11 cellular contexts compared by ENCODE assay signal in the genomic region with DNA sequence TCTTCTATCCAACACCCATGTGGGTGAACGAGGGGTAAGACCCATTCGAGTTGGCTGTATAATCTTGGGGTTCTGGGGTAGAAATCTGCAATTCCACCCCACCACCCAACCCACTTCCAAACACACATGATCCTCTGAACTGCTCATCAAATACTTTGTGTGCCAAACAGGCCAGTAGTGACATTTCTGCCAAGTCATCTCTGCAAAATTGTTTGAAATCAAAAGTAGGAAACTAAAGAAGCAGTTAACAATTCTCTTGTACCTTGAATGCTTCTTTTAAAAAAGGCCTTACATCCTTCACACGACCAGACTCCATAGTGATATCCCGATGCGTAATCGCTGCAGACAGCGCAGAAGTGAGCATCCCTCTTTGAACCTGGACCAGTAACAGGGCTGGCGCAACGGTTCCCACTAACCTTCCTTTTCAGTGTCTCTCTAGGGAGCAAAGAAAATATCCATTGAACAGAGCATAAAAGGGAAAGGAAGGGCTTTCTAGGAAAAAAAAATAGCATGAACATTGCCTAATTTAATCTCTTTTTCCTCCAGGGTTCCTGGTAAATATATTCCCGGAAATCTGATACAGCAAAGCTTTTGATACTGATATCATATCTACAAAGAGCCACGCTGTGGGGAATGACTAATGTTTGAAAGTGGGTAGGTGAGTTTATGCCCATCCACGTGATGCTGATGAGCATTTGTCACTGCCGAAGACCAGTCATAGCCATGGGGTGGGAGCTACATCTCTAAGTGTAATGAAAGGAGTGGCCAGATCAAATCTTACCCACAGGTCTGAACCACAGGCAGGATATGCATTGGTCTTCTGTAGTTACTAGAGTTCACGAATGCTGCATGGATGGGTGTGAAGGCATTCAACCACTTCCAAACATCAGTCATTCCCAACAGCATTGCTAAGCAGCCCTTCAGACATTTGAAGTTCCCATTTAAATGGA. TPM values are rescaled to one million over a fixed set of nuclear protein-coding genes. Genes with fewer than 3 reads are reported as not detected.
DNase-seq lines count a peak whose midpoint lies in the region; ATAC-seq lines count a peak whose summit lies in the region.
"Had no signal": no experiment of that assay in that cellular context is flagged by ENCODE, and none has a peak within 500 bp of the region (broad histone marks: within the 10 kb centered on the region; RNA-seq: fewer than 3 reads in every experiment).

No MANE protein-coding gene starts in this region.

- DNase-seq in activated T-cell treated with anti-CD3 and anti-CD28 coated beads, Interleukin-2, amount 50 U/mL, for 24 hours, result no peak
- DNase-seq in activated T-cell treated with anti-CD3 and anti-CD28 coated beads, Interleukin-2, amount 50 U/mL, for 1 hour, result no peak
- DNase-seq in activated CD8-positive, alpha-beta T cell treated with anti-CD3 and anti-CD28 coated beads, Interleukin-2, amount 10 ng/mL, durations not matched to agents 7 days and 5 days, result no peak
- DNase-seq in glomerular endothelial cell (ENCODE audit: extremely low read depth, low read depth, low spot score) (peak; percentile 82), Kasumi-1 (lab: John Stamatoyannopoulos, UW) (no peak), dedifferentiated amniotic fluid mesenchymal stem cell (ENCODE audit: extremely low spot score) (no peak)
- DNase-seq: activated CD8-positive, alpha-beta memory T cell treated with anti-CD3 and anti-CD28 coated beads for 24 hours; kidney; nephron progenitor cell had no signal

- POLR2A ChIA-PET in activated CD8-positive, alpha-beta T cell treated with anti-CD3 and anti-CD28 coated beads, Interleukin-2, amount 10 ng/mL, durations not matched to agents 7 days and 5 days (lab: Charles Lee), result no interaction called here

- no peaks in the 10 kb centered on the region for H3K36me3 Mint-ChIP-seq in activated T-cell treated with anti-CD3 and anti-CD28 coated beads, Interleukin-2, amount 50 U/mL, for 24 hours (ENCODE audit: low read depth)
- no peaks in the 10 kb centered on the region for H3K36me3 Mint-ChIP-seq in activated CD8-positive, alpha-beta T cell treated with anti-CD3 and anti-CD28 coated beads, Interleukin-2, amount 10 ng/mL, durations not matched to agents 7 days and 5 days (ENCODE audit: low read depth)
- peaks cover 5% of the 10 kb centered on the region for H3K36me3 Mint-ChIP-seq in stimulated activated naive CD8-positive, alpha-beta T cell treated with anti-CD3 and anti-CD28 coated beads, Interleukin-15, Interleukin-2, amounts not matched to agents 100 ng/mL and 50 ng/mL, for 24 hours (ENCODE audit: low read depth)

- peaks cover 26% of the 10 kb centered on the region for H3K4me1 Mint-ChIP-seq in activated T-cell treated with anti-CD3 and anti-CD28 coated beads, Interleukin-2, amount 50 U/mL, for 24 hours (ENCODE audit: low read depth)
- peaks cover 12% of the 10 kb centered on the region for H3K4me1 Mint-ChIP-seq in activated CD8-positive, alpha-beta T cell treated with anti-CD3 and anti-CD28 coated beads, Interleukin-2, amount 10 ng/mL, durations not matched to agents 7 days and 5 days (ENCODE audit: low read depth)
- peaks cover 34% of the 10 kb centered on the region for H3K4me1 Mint-ChIP-seq in stimulated activated naive CD8-positive, alpha-beta T cell treated with anti-CD3 and anti-CD28 coated beads, Interleukin-15, Interleukin-2, amounts not matched to agents 100 ng/mL and 50 ng/mL, for 24 hours (ENCODE audit: low read depth)
- H3K4me1 Mint-ChIP-seq: nephron progenitor cell had no signal

- H3K27ac Mint-ChIP-seq in activated T-cell treated with anti-CD3 and anti-CD28 coated beads, Interleukin-2, amount 50 U/mL, for 24 hours, result peak overlapping the region; percentile 58
- H3K27ac Mint-ChIP-seq in activated CD8-positive, alpha-beta T cell treated with anti-CD3 and anti-CD28 coated beads, Interleukin-2, amount 10 ng/mL, durations not matched to agents 7 days and 5 days, result peak overlapping the region; percentile 28
- H3K27ac Mint-ChIP-seq in stimulated activated naive CD8-positive, alpha-beta T cell treated with anti-CD3 and anti-CD28 coated beads, Interleukin-15, Interleukin-2, amounts not matched to agents 100 ng/mL and 50 ng/mL, for 24 hours, result peak overlapping the region; percentile 63
- H3K27ac Mint-ChIP-seq: nephron progenitor cell had no signal

- peak; percentile 55 for ATAC-seq in activated CD8-positive, alpha-beta T cell treated with anti-CD3 and anti-CD28 coated beads, Interleukin-2, amount 10 ng/mL, durations not matched to agents 7 days and 5 days
- no peak for ATAC-seq in HG02884 (IDR thresholded peaks at IDR 0.05; ENCODE audit: unreplicated experiment)

- H3K27me3 Mint-ChIP-seq in activated T-cell treated with anti-CD3 and anti-CD28 coated beads, Interleukin-2, amount 50 U/mL, for 24 hours, result no peaks in the 10 kb centered on the region
- H3K27me3 Mint-ChIP-seq in activated CD8-positive, alpha-beta T cell treated with anti-CD3 and anti-CD28 coated beads, Interleukin-2, amount 10 ng/mL, durations not matched to agents 7 days and 5 days (ENCODE audit: low read depth), result no peaks in the 10 kb centered on the region
- H3K27me3 Mint-ChIP-seq in stimulated activated naive CD8-positive, alpha-beta T cell treated with anti-CD3 and anti-CD28 coated beads, Interleukin-15, Interleukin-2, amounts not matched to agents 100 ng/mL and 50 ng/mL, for 24 hours, result no peaks in the 10 kb centered on the region

- CTCF ChIA-PET in activated CD8-positive, alpha-beta T cell treated with anti-CD3 and anti-CD28 coated beads, Interleukin-2, amount 10 ng/mL, durations not matched to agents 7 days and 5 days (lab: Charles Lee), result no interaction called here

- H3K9me3 Mint-ChIP-seq in activated T-cell treated with anti-CD3 and anti-CD28 coated beads, Interleukin-2, amount 50 U/mL, for 24 hours, result no peaks in the 10 kb centered on the region
- H3K9me3 Mint-ChIP-seq in activated CD8-positive, alpha-beta T cell treated with anti-CD3 and anti-CD28 coated beads, Interleukin-2, amount 10 ng/mL, durations not matched to agents 7 days and 5 days (ENCODE audit: insufficient read depth), result no peaks in the 10 kb centered on the region
- H3K9me3 Mint-ChIP-seq in stimulated activated naive CD8-positive, alpha-beta T cell treated with anti-CD3 and anti-CD28 coated beads, Interleukin-15, Interleukin-2, amounts not matched to agents 100 ng/mL and 50 ng/mL, for 24 hours, result peaks cover 5% of the 10 kb centered on the region
- H3K9me3 Mint-ChIP-seq: nephron progenitor cell had no signal

- no peak overlapping the region for H3K4me3 Mint-ChIP-seq in activated T-cell treated with anti-CD3 and anti-CD28 coated beads, Interleukin-2, amount 50 U/mL, for 24 hours
- no peak overlapping the region for H3K4me3 Mint-ChIP-seq in activated CD8-positive, alpha-beta T cell treated with anti-CD3 and anti-CD28 coated beads, Interleukin-2, amount 10 ng/mL, durations not matched to agents 7 days and 5 days
- H3K4me3 Mint-ChIP-seq in stimulated activated naive CD8-positive, alpha-beta T cell treated with anti-CD3 and anti-CD28 coated beads, Interleukin-15, Interleukin-2, amounts not matched to agents 100 ng/mL and 50 ng/mL, for 24 hours, result no peak overlapping the region
- H3K4me3 Mint-ChIP-seq: nephron progenitor cell had no signal

RNA-seq across cellular contexts. Expression of gene ESR2, which starts 14.2 kb away (rescaled TPM):
- total RNA-seq in activated CD8-positive, alpha-beta T cell treated with anti-CD3 and anti-CD28 coated beads, Interleukin-2, amount 10 ng/mL, durations not matched to agents 7 days and 5 days, result under 1 TPM in 1 of 2 experiments, not detected in 1; 0.16 TPM
- total RNA-seq in glomerular endothelial cell, result 0.05 and 0.06 TPM in 2 replicates
